6 cellular contexts compared by ENCODE assay signal in genomic region chr15:40358492-40359353, GRCh38. TPM values are rescaled to one million over a fixed set of nuclear protein-coding genes. Genes with fewer than 3 reads are reported as not detected.
DNase-seq lines count a peak whose midpoint lies in the region; ATAC-seq and TF ChIP-seq lines count a peak whose summit lies in the region.

No MANE protein-coding gene starts in this region.

- peak overlapping the region; percentile 94 for H3K4me2 ChIP-seq in GM23338

- H3K4me3 ChIP-seq in AG10803 (ENCODE audit: low read length), result peak overlapping the region; percentile 53
- H3K4me3 ChIP-seq in GM23338, result peak overlapping the region; percentile 92
- peak overlapping the region; percentile 32 to 57 for H3K4me3 ChIP-seq in right atrium auricular region

- H3F3A ChIP-seq in GM23338 (replicated peaks; ENCODE audit: low read depth), result peaks cover 22% of the 10 kb centered on the region

- H3K27ac Mint-ChIP-seq in GM23338 (no peak overlapping the region), type B pancreatic cell (no peak overlapping the region)
- H3K27ac Mint-ChIP-seq in T-helper 2 cell treated with Interferon-gamma antibody and Interleukin-4, amounts not matched to agents 5 μg/mL and 100 μg/mL, for 36 hours, result peak overlapping the region; percentile 50

- DNase-seq in AG10803 (ENCODE audit: low read depth) (no peak), GM23338 (ENCODE audit: low spot score) (peak; percentile 72), right atrium auricular region (ENCODE audit: low spot score) (no peak), type B pancreatic cell (ENCODE audit: extremely low spot score, unreplicated experiment) (no peak), NOMO-1 treated with dmso at 0.1 percent for 144 hours (lab: John Stamatoyannopoulos, UW; ENCODE audit: unreplicated experiment) (no peak)
- DNase-seq in T-helper 2 cell treated with Interferon-gamma antibody and Interleukin-4, amounts not matched to agents 5 μg/mL and 100 μg/mL, for 36 hours (ENCODE audit: low spot score), result peak; percentile 17

- peak overlapping the region; percentile 94 for H2AFZ ChIP-seq in GM23338

- H3K27ac ChIP-seq in GM23338 (ENCODE audit: low read depth) (no peak overlapping the region), right atrium auricular region (peak overlapping the region; percentile 6 to 40)

- H3K9me3 ChIP-seq in right atrium auricular region, result no peaks in the 10 kb centered on the region

- H3K36me3 ChIP-seq in GM23338 (ENCODE audit: insufficient read depth) (no peaks in the 10 kb centered on the region), right atrium auricular region (no peaks in the 10 kb centered on the region)

- no peaks in the 10 kb centered on the region for H3K9me2 ChIP-seq in GM23338 (ENCODE audit: insufficient read depth)

- ATAC-seq in GM23338, result peak; percentile 51

- H3K27me3 ChIP-seq in GM23338 (ENCODE audit: insufficient read depth) (peaks cover 26% of the 10 kb centered on the region), right atrium auricular region (no peaks in the 10 kb centered on the region)

- TF ChIP-seq CTCF in AG10803 (conservative IDR thresholded peaks at IDR 0.05; ENCODE audit: low read length) (no peak), GM23338 (conservative IDR thresholded peaks at IDR 0.05; ENCODE audit: low read depth in 2 of 2) (peak in 1 of 2 experiments; percentile 35; a peak in 2 of 4 replicates), right atrium auricular region (IDR thresholded peaks at IDR 0.05) (no peak), type B pancreatic cell (conservative IDR thresholded peaks at IDR 0.05) (no peak)

- no peaks in the 10 kb centered on the region for H4K20me1 ChIP-seq in GM23338 (replicated peaks; ENCODE audit: insufficient read depth)

- H3K27me3 Mint-ChIP-seq in GM23338 (ENCODE audit: insufficient read depth, low read depth, poor library complexity), result peaks cover 23% of the 10 kb centered on the region
- peaks cover 18% of the 10 kb centered on the region for H3K27me3 Mint-ChIP-seq in T-helper 2 cell treated with Interferon-gamma antibody and Interleukin-4, amounts not matched to agents 5 μg/mL and 100 μg/mL, for 36 hours (ENCODE audit: low read depth)
- H3K27me3 Mint-ChIP-seq in type B pancreatic cell, result peaks cover 68% of the 10 kb centered on the region

- H3K4me1 Mint-ChIP-seq in GM23338 (peaks cover 30% of the 10 kb centered on the region), type B pancreatic cell (ENCODE audit: unreplicated experiment) (peaks cover 13% of the 10 kb centered on the region)
- H3K4me1 Mint-ChIP-seq in T-helper 2 cell treated with Interferon-gamma antibody and Interleukin-4, amounts not matched to agents 5 μg/mL and 100 μg/mL, for 36 hours (ENCODE audit: low read depth), result peaks cover 6% of the 10 kb centered on the region

- H3K36me3 Mint-ChIP-seq in GM23338 (ENCODE audit: low read depth) (no peaks in the 10 kb centered on the region; the same call in 2 of the 3 replicates), type B pancreatic cell (no peaks in the 10 kb centered on the region)
- H3K36me3 Mint-ChIP-seq in T-helper 2 cell treated with Interferon-gamma antibody and Interleukin-4, amounts not matched to agents 5 μg/mL and 100 μg/mL, for 36 hours (ENCODE audit: low read depth), result no peaks in the 10 kb centered on the region

- H3K4me1 ChIP-seq in GM23338 (ENCODE audit: insufficient read depth), result peaks cover 25% of the 10 kb centered on the region
- H3K4me1 ChIP-seq in right atrium auricular region, result peaks cover 0 to 15% of the 10 kb centered on the region in 2 donors

- H3K9me3 Mint-ChIP-seq in GM23338 (peaks cover 3% of the 10 kb centered on the region; the same call in 2 of the 3 replicates), type B pancreatic cell (no peaks in the 10 kb centered on the region)
- no peaks in the 10 kb centered on the region for H3K9me3 Mint-ChIP-seq in T-helper 2 cell treated with Interferon-gamma antibody and Interleukin-4, amounts not matched to agents 5 μg/mL and 100 μg/mL, for 36 hours

- H3K79me2 ChIP-seq in GM23338 (replicated peaks; ENCODE audit: insufficient read depth), result no peaks in the 10 kb centered on the region

- H3K4me3 Mint-ChIP-seq in GM23338 (peak overlapping the region; percentile 76), type B pancreatic cell (peak overlapping the region; percentile 84)
- peak overlapping the region; percentile 85 for H3K4me3 Mint-ChIP-seq in T-helper 2 cell treated with Interferon-gamma antibody and Interleukin-4, amounts not matched to agents 5 μg/mL and 100 μg/mL, for 36 hours

TF ChIP-seq in GM23338, 12 proteins besides CTCF, POLR2A, EP300 and RAD21:
- no peak for TF ChIP-seq ZNF114 (CRISPR knock-in tag; IDR thresholded peaks at IDR 0.05)
- TF ChIP-seq POLR2AphosphoS5 (IDR thresholded peaks at IDR 0.05; ENCODE audit: low read depth), result peak; percentile 54
- TF ChIP-seq EZH2 (IDR thresholded peaks at IDR 0.05; ENCODE audit: low read depth, unreplicated experiment), result peak; percentile 26

RNA-seq across cellular contexts. Expression of gene DISP2, which starts 0.7 kb away (rescaled TPM):
- 1.0 and 1.3 TPM in 2 replicates for total RNA-seq in GM23338 (2014; rRNA removed; shearing (Covaris generic))
- 2.2 and 2.5 TPM in 2 replicates for polyA plus RNA-seq in GM23338 (2016; fragmentation: Nextera tagmentation; extraction: Ambion mirVana)
- total RNA-seq in right atrium auricular region (under 1 TPM; 0.11 to 0.20 TPM), type B pancreatic cell (ENCODE audit: low replicate concordance) (1.5 and 1.8 TPM in 2 replicates)

RNA-seq across cellular contexts. Expression of gene PHGR1, which starts 7.9 kb away (rescaled TPM):
- not detected in 2 replicates for total RNA-seq in GM23338 (2014; rRNA removed; shearing (Covaris generic))
- polyA plus RNA-seq in GM23338 (2016; fragmentation: Nextera tagmentation; extraction: Ambion mirVana), result not detected in 2 replicates
- total RNA-seq in right atrium auricular region (not detected), type B pancreatic cell (ENCODE audit: low replicate concordance) (5.6 and 15.8 TPM in 2 replicates)

RNA-seq across cellular contexts. Expression of gene CCDC9B, which starts 18.0 kb away (rescaled TPM):
- total RNA-seq in GM23338 (2014; rRNA removed; shearing (Covaris generic)), result 0.97 and 1.2 TPM in 2 replicates
- polyA plus RNA-seq in GM23338 (2016; fragmentation: Nextera tagmentation; extraction: Ambion mirVana), result 0.18 and 0.23 TPM in 2 replicates
- 10 to 100 TPM; 31.8 to 32.2 TPM for total RNA-seq in right atrium auricular region
- 1.6 and 2.4 TPM in 2 replicates for total RNA-seq in type B pancreatic cell (ENCODE audit: low replicate concordance)

RNA-seq across cellular contexts. Expression of gene KNSTRN, which starts 23.8 kb away (rescaled TPM):
- 67.9 and 76.4 TPM in 2 replicates for total RNA-seq in GM23338 (2014; rRNA removed; shearing (Covaris generic))
- polyA plus RNA-seq in GM23338 (2016; fragmentation: Nextera tagmentation; extraction: Ambion mirVana), result 62.7 and 80.4 TPM in 2 replicates
- 10 to 100 TPM in 1 of 2 donors, 1 to 10 TPM in 1; 8.4 to 12.9 TPM for total RNA-seq in right atrium auricular region
- total RNA-seq in type B pancreatic cell (ENCODE audit: low replicate concordance), result 24.1 and 52.2 TPM in 2 replicates

RNA-seq across cellular contexts. Expression of gene INAFM2, which starts 35.2 kb away (rescaled TPM):
- 32.7 and 33.0 TPM in 2 replicates for total RNA-seq in GM23338 (2014; rRNA removed; shearing (Covaris generic))
- polyA plus RNA-seq in GM23338 (2016; fragmentation: Nextera tagmentation; extraction: Ambion mirVana), result 18.1 and 20.0 TPM in 2 replicates
- 10 to 100 TPM; 45.5 to 48.9 TPM for total RNA-seq in right atrium auricular region
- 12.3 and 23.6 TPM in 2 replicates for total RNA-seq in type B pancreatic cell (ENCODE audit: low replicate concordance)

Comparison
In these comparisons a context has a peak if more than half of its experiments do, and no peak if none do; other contexts are left out.
1. DNase-seq: peak in GM23338 (single experiment) and T-helper 2 cell treated with Interferon-gamma antibody and Interleukin-4, amounts not matched to agents 5 μg/mL and 100 μg/mL, for 36 hours (single experiment); none in AG10803 (single experiment), right atrium auricular region (single experiment), type B pancreatic cell (single experiment) and NOMO-1 treated with dmso at 0.1 percent for 144 hours (single experiment).
2. Peak in every context shown above with its lines, with median percentiles within 50 percentile points of each other: H3K4me3 ChIP-seq and H3K4me3 Mint-ChIP-seq.